10 cellular contexts compared by ENCODE assay signal in the genomic region with DNA sequence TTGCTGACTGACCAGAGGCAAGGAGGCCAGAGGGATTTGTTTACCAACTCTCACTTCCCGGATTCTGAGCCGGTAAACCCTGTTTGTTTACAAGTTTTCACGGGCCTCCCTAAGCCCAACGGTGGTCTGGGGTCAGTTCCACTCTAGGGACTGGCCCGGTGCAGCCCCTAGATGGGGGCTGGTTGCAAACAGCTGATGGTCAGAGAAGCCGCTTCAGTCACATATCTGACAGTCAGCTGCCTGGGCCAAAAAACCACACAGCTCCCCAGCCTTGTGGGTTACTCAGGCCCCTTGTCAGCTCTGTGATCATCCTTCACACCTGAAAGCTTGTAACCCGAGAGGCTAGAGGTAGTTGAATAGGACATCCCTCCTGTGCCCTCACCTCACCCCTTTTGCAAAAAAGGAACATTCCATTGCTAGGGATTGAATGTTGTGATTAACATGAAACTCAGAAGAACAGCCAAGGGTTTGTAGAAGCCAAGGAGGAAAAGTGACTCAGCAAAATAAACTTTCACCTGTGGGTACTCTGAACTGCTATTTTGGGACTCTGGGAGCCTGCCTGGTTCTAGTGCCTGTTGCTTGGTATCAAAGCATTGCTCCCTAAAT. TPM values are rescaled to one million over a fixed set of nuclear protein-coding genes. Genes with fewer than 3 reads are reported as not detected.
DNase-seq lines count a peak whose midpoint lies in the region; ATAC-seq and TF ChIP-seq lines count a peak whose summit lies in the region.
"Had no signal": no experiment of that assay in that cellular context is flagged by ENCODE, and none has a peak within 500 bp of the region (broad histone marks: within the 10 kb centered on the region; RNA-seq: fewer than 3 reads in every experiment).

No MANE protein-coding gene starts in this region.

- WGBS in H9 (ENCODE audit: extremely low coverage, insufficient read length, low lambda C conversion rate) = no CpG with 5 or more reads among the region's 7 CpGs

- H3K4me1 Mint-ChIP-seq in H9 = peaks cover 36 to 45% of the 10 kb centered on the region in 2 experiments
- peaks cover 21% of the 10 kb centered on the region for H3K4me1 Mint-ChIP-seq in stimulated activated effector memory CD8-positive, alpha-beta T cell treated with anti-CD3 and anti-CD28 coated beads, Interleukin-12 subunit alpha, Interleukin-12 subunit beta, amount 100 ng/mL, for 72 hours

- no peak overlapping the region for H3K9ac ChIP-seq in H9 (ENCODE audit: extremely low read depth, insufficient read length, low read length)

- H3K4me1 ChIP-seq in H9 (ENCODE audit: insufficient read depth, low read length) (peaks cover 18% of the 10 kb centered on the region; the same call in 1 of the 2 replicates), left ventricle myocardium inferior (peaks cover 37% of the 10 kb centered on the region)

- POLR2A ChIA-PET in RWPE1 (lab: Yijun Ruan, JAX; ENCODE audit: low non-redundant PET) = no interaction called here

- H3K4ac ChIP-seq in H9 (ENCODE audit: low read depth, low read length) = no peak overlapping the region

- intact Hi-C loops in left ventricle myocardium inferior (cut with micrococcal nuclease) = no loop called here

- no peaks in the 10 kb centered on the region for H3K9me3 Mint-ChIP-seq in H9
- H3K9me3 Mint-ChIP-seq in stimulated activated effector memory CD8-positive, alpha-beta T cell treated with anti-CD3 and anti-CD28 coated beads, Interleukin-12 subunit alpha, Interleukin-12 subunit beta, amount 100 ng/mL, for 72 hours = no peaks in the 10 kb centered on the region
- H3K9me3 Mint-ChIP-seq: activated naive CD4-positive, alpha-beta T cell treated with anti-CD3 and anti-CD28 coated beads, Interleukin-2, amount 50 U/mL, for 72 hours had no signal

- H3K27me3 Mint-ChIP-seq in H9 (ENCODE audit: low read depth) = peaks cover 2% of the 10 kb centered on the region; the same call in 1 of the 2 replicates

- peak overlapping the region; percentile 24 for H2BK120ac ChIP-seq in H9 (ENCODE audit: low read depth, low read length, poor library complexity, severe bottlenecking)

- no peaks in the 10 kb centered on the region for H3K36me3 Mint-ChIP-seq in H9 (ENCODE audit: insufficient read depth in 1 of 3, low read depth in 3 of 3)
- H3K36me3 Mint-ChIP-seq in stimulated activated effector memory CD8-positive, alpha-beta T cell treated with anti-CD3 and anti-CD28 coated beads, Interleukin-12 subunit alpha, Interleukin-12 subunit beta, amount 100 ng/mL, for 72 hours = no peaks in the 10 kb centered on the region
- H3K36me3 Mint-ChIP-seq: activated naive CD4-positive, alpha-beta T cell treated with anti-CD3 and anti-CD28 coated beads, Interleukin-2, amount 50 U/mL, for 72 hours had no signal

- H3K27ac ChIP-seq in H9 (ENCODE audit: insufficient read length, low read depth, low read length) (peak overlapping the region; percentile 68), RWPE1 (peak overlapping the region; percentile 58), left ventricle myocardium inferior (replicated peaks) (peak overlapping the region; percentile 80)

- H4K8ac ChIP-seq in H9 (replicated peaks; ENCODE audit: insufficient read length, low read depth, low read length) = no peak overlapping the region

- no peak overlapping the region for H2AK5ac ChIP-seq in H9 (ENCODE audit: insufficient read length, low read length)

- TF ChIP-seq CTCF in H9 (conservative IDR thresholded peaks at IDR 0.05) (no peak), RWPE1 (conservative IDR thresholded peaks at IDR 0.05; ENCODE audit: low read depth) (no peak), left ventricle myocardium inferior (IDR thresholded peaks at IDR 0.05; ENCODE audit: borderline replicate concordance) (no peak)

- CTCF ChIA-PET in RWPE1 (lab: Yijun Ruan, JAX) = interaction anchor here (0.6 to 1.4 kb wide), 3 partner anchors 14 to 614 kb away, joined by 3 to 4 read pairs (median 3); no protein-coding TSS in a partner anchor

- H4K5ac ChIP-seq in H9 (ENCODE audit: insufficient read length, low read depth, low read length) = no peak overlapping the region

- no peaks in the 10 kb centered on the region for H4K20me1 ChIP-seq in H9 (ENCODE audit: control insufficient read depth, insufficient read depth, insufficient read length)

- no peaks in the 10 kb centered on the region for H3K79me2 ChIP-seq in H9 (ENCODE audit: insufficient read depth, low read length)

- H2BK15ac ChIP-seq in H9 (ENCODE audit: low read depth, low read length) = no peak overlapping the region

- no peak overlapping the region for H3K4me3 ChIP-seq in left ventricle myocardium inferior

- H2BK5ac ChIP-seq in H9 (ENCODE audit: insufficient read length, low read length) = no peak overlapping the region

- peak; percentile 29 for ATAC-seq in stimulated activated effector memory CD8-positive, alpha-beta T cell treated with anti-CD3 and anti-CD28 coated beads, Interleukin-12 subunit alpha, Interleukin-12 subunit beta, amount 100 ng/mL, for 72 hours
- ATAC-seq in GM21360 (IDR thresholded peaks at IDR 0.05; ENCODE audit: unreplicated experiment) = no peak
- ATAC-seq in GM21529 (IDR thresholded peaks at IDR 0.05; ENCODE audit: unreplicated experiment) = no peak

- no peak overlapping the region for H2BK12ac ChIP-seq in H9 (ENCODE audit: insufficient read length, low read depth, low read length)

- no peak overlapping the region for H3T11ph ChIP-seq in H9 (ENCODE audit: low read length)

- no peak overlapping the region for H3K14ac ChIP-seq in H9 (ENCODE audit: insufficient read depth, low read length)

- H2AFZ ChIP-seq in H9 (ENCODE audit: low read length) = no peak overlapping the region

- no peaks in the 10 kb centered on the region for H3K23me2 ChIP-seq in H9 (ENCODE audit: insufficient read length, low read depth, low read length, poor library complexity, severe bottlenecking)

- peak overlapping the region; percentile 92 to 95 (median 92); a peak in 6 of 7 replicates for H3K27ac Mint-ChIP-seq in H9
- no peak overlapping the region for H3K27ac Mint-ChIP-seq in stimulated activated effector memory CD8-positive, alpha-beta T cell treated with anti-CD3 and anti-CD28 coated beads, Interleukin-12 subunit alpha, Interleukin-12 subunit beta, amount 100 ng/mL, for 72 hours

- H3K79me1 ChIP-seq in H9 (ENCODE audit: insufficient read depth, low read depth, low read length, poor library complexity, severe bottlenecking) = no peaks in the 10 kb centered on the region

- no peak overlapping the region for H3K23ac ChIP-seq in H9 (ENCODE audit: insufficient read length, low read depth, low read length)

- H4K91ac ChIP-seq in H9 (ENCODE audit: insufficient read length, low read depth, low read length) = no peak overlapping the region

- H3K27me3 ChIP-seq in H9 (ENCODE audit: insufficient read depth, low read length) (no peaks in the 10 kb centered on the region), left ventricle myocardium inferior (ENCODE audit: low read depth) (no peaks in the 10 kb centered on the region)

- DNase-seq in H9 (peak; percentile 83), RWPE1 (ENCODE audit: low spot score) (peak; percentile 83), left ventricle myocardium inferior (no peak), occipital lobe (lab: John Stamatoyannopoulos, UW) (no peak)
- DNase-seq in stimulated activated effector memory CD8-positive, alpha-beta T cell treated with anti-CD3 and anti-CD28 coated beads, Interleukin-12 subunit alpha, Interleukin-12 subunit beta, amount 100 ng/mL, for 72 hours (ENCODE audit: low spot score in 2 of 2) = no peak
- DNase-seq: NCI-H1417 treated with DMSO at 0.1 percent for 48 hours, nucleus accumbens had no signal

- peak overlapping the region; percentile 4 to 57; a peak in 4 of 5 replicates for H3K4me3 Mint-ChIP-seq in H9
- H3K4me3 Mint-ChIP-seq in stimulated activated effector memory CD8-positive, alpha-beta T cell treated with anti-CD3 and anti-CD28 coated beads, Interleukin-12 subunit alpha, Interleukin-12 subunit beta, amount 100 ng/mL, for 72 hours = no peak overlapping the region

- H3K56ac ChIP-seq in H9 (ENCODE audit: insufficient read length, low read depth, low read length) = no peak overlapping the region

- no peaks in the 10 kb centered on the region for H3K9me3 ChIP-seq in H9 (ENCODE audit: control insufficient read depth, low read depth, low read length)
- no peaks in the 10 kb centered on the region for H3K9me3 ChIP-seq in left ventricle myocardium inferior (replicated peaks)

- no peak overlapping the region for H2BK20ac ChIP-seq in H9 (ENCODE audit: low read depth, low read length, poor library complexity, severe bottlenecking)

- peak overlapping the region; percentile 47 for H3K4me2 ChIP-seq in H9 (ENCODE audit: insufficient read depth, insufficient read length, low read length)

- H3K18ac ChIP-seq in H9 (ENCODE audit: insufficient read length, low read depth, low read length) = peak overlapping the region; percentile 64

- H3K36me3 ChIP-seq in left ventricle myocardium inferior = no peaks in the 10 kb centered on the region

RNA-seq across cellular contexts. Expression of a gene that starts 40.4 kb away (rescaled TPM):
- total RNA-seq in H9 (2021) (29.2 and 34.3 TPM in 2 replicates), left ventricle myocardium inferior (93.5 TPM), occipital lobe (34.9 TPM)

RNA-seq across cellular contexts. Expression of a gene that starts 56.3 kb away (rescaled TPM):
- 30.4 and 31.4 TPM in 2 replicates for total RNA-seq in H9 (2021)
- total RNA-seq in left ventricle myocardium inferior = 7.5 TPM
- total RNA-seq in occipital lobe = 22.9 TPM

Comparison
In these comparisons a context has a peak if more than half of its experiments do, and no peak if none do; other contexts are left out.
1. DNase-seq: peak in H9 (single experiment) and RWPE1 (single experiment); none in left ventricle myocardium inferior (single experiment), stimulated activated effector memory CD8-positive, alpha-beta T cell treated with anti-CD3 and anti-CD28 coated beads, Interleukin-12 subunit alpha, Interleukin-12 subunit beta, amount 100 ng/mL, for 72 hours (0 of 2) and occipital lobe (single experiment).
2. Peak in every context shown above with its lines, with median percentiles within 50 percentile points of each other: H3K27ac ChIP-seq.